In genomic region chr11:94574193-94574961, GRCh38 we compare ENCODE assay signal across 11 cellular contexts. TPM values are rescaled to one million over a fixed set of nuclear protein-coding genes. Genes with fewer than 3 reads are reported as not detected.
DNase-seq lines count a peak whose midpoint lies in the region; ATAC-seq and TF ChIP-seq lines count a peak whose summit lies in the region.
"Had no signal": no experiment of that assay in that cellular context is flagged by ENCODE, and none has a peak within 500 bp of the region (broad histone marks: within the 10 kb centered on the region; RNA-seq: fewer than 3 reads in every experiment).

No MANE protein-coding gene starts in this region.

- DNase-seq in SK-N-SH (no peak), hepatic stellate cell (ENCODE audit: low spot score) (peak; percentile 29), thoracic aorta (ENCODE audit: low spot score) (no peak)
- no peak for DNase-seq in activated effector memory CD4-positive, alpha-beta T cell treated with Interleukin-2 at 50 U/mL for 16 hours
- DNase-seq: activated naive CD4-positive, alpha-beta T cell treated with anti-CD3 and anti-CD28 coated beads, Interleukin-2, amount 50 U/mL, for 16 hours; NCI-H2081; nucleus accumbens had no signal

- H2AFZ ChIP-seq in SK-N-SH (ENCODE audit: low read depth) = peak overlapping the region; percentile 42

- no peaks in the 10 kb centered on the region for H3K36me3 ChIP-seq in HEK293 (ENCODE audit: control insufficient read depth in 2 of 2, insufficient read depth in 1 of 2, low read length in 2 of 2)
- no peaks in the 10 kb centered on the region for H3K36me3 ChIP-seq in SK-N-SH (replicated peaks in 1 of 2; ENCODE audit: control insufficient read depth in 1 of 2, insufficient read depth in 2 of 2, low read length in 1 of 2)
- H3K36me3 ChIP-seq in thoracic aorta = no peaks in the 10 kb centered on the region

- TF ChIP-seq EP300 in SK-N-SH (IDR thresholded peaks at IDR 0.05; ENCODE audit: borderline replicate concordance in 1 of 2, low read depth in 1 of 2, low read length in 1 of 2) = no peak; a peak in 1 of 4 replicates

- no peaks in the 10 kb centered on the region for H3K79me2 ChIP-seq in SK-N-SH (ENCODE audit: insufficient read depth)

- H3K27ac ChIP-seq in HEK293 (ENCODE audit: extremely low read depth, low read depth, low read length) (no peak overlapping the region), SK-N-SH (ENCODE audit: low read depth in 2 of 2, low read length in 1 of 2) (no peak overlapping the region), thoracic aorta (peak overlapping the region in 1 of 2 donors; percentile 41)

- no peaks in the 10 kb centered on the region for H3K9me2 ChIP-seq in SK-N-SH

- H3K9ac ChIP-seq in SK-N-SH = no peak overlapping the region

- 79% methylated on average over 13 of the region's 13 CpGs for WGBS in SK-N-SH (ENCODE audit: low lambda C conversion rate)

- POLR2A ChIA-PET in HEK293 (lab: Yijun Ruan, JAX) (no interaction called here), SK-N-SH (lab: Yijun Ruan, JAX) (no interaction called here)

- no peaks in the 10 kb centered on the region for H4K20me1 ChIP-seq in SK-N-SH (ENCODE audit: insufficient read depth)

- H3K27me3 ChIP-seq in SK-N-SH (ENCODE audit: insufficient read depth) (no peaks in the 10 kb centered on the region), thoracic aorta (replicated peaks; ENCODE audit: insufficient read depth) (no peaks in the 10 kb centered on the region)

- no peak for TF ChIP-seq RAD21 in SK-N-SH (IDR thresholded peaks at IDR 0.05; ENCODE audit: low read length)

- H3K9me3 ChIP-seq in HEK293 (ENCODE audit: control insufficient read depth, insufficient read depth, low read depth, low read length) (no peaks in the 10 kb centered on the region), SK-N-SH (no peaks in the 10 kb centered on the region), thoracic aorta (no peaks in the 10 kb centered on the region)

- TF ChIP-seq CTCF in HEK293 (tag by site-specific recombination; IDR thresholded peaks at IDR 0.05) (no peak), SK-N-SH (IDR thresholded peaks at IDR 0.05) (no peak), thoracic aorta (IDR thresholded peaks at IDR 0.05) (no peak)

- H3F3A ChIP-seq in SK-N-SH (replicated peaks; ENCODE audit: insufficient read depth) = peaks cover 8% of the 10 kb centered on the region

- 0 out of 2 replicates have a peak overlapping the region, but pooled peaks have one; percentile 2 for H3K4me2 ChIP-seq in SK-N-SH

- no peak for ATAC-seq in thoracic aorta (ENCODE audit: insufficient number of reproducible peaks, low FRiP score, low read depth)
- ATAC-seq in esophagus mucosa = no peak
- ATAC-seq in HG03280 (IDR thresholded peaks at IDR 0.05; ENCODE audit: unreplicated experiment) = no peak

- H3K4me1 ChIP-seq in HEK293 (ENCODE audit: control insufficient read depth, insufficient read depth, low read length) (no peaks in the 10 kb centered on the region), SK-N-SH (ENCODE audit: control insufficient read depth in 1 of 2, insufficient read depth in 2 of 2, low read depth in 1 of 2, low read length in 1 of 2) (peaks cover 0 to 5% of the 10 kb centered on the region in 2 experiments; a peak in 1 of 4 replicates), thoracic aorta (ENCODE audit: control insufficient read depth in 1 of 2, low read depth in 2 of 2) (peaks cover 0 to 7% of the 10 kb centered on the region in 2 donors)

- H3K4me3 ChIP-seq in HEK293 (ENCODE audit: low read depth, low read length) (no peak overlapping the region), SK-N-SH (ENCODE audit: low read depth in 2 of 2, low read length in 1 of 2) (no peak overlapping the region), thoracic aorta (peak overlapping the region; percentile 56)

- CTCF ChIA-PET in HEK293 (lab: Yijun Ruan, JAX) = no interaction called here
- CTCF ChIA-PET in SK-N-SH (lab: Yijun Ruan, JAX) = interaction anchor here (0.5 kb wide), 1 partner anchor 53 kb away, joined by 3 read pairs; no protein-coding TSS in a partner anchor

TF ChIP-seq in HEK293, 187 proteins besides CTCF, POLR2A, EP300 and RAD21:
- TF ChIP-seq GFI1B (tag by site-specific recombination; IDR thresholded peaks at IDR 0.05) = no peak
- peak; percentile 36; the same call in 1 of the 2 replicates for TF ChIP-seq KLF1 (tag by site-specific recombination; IDR thresholded peaks at IDR 0.05)

TF ChIP-seq in SK-N-SH, 30 proteins besides CTCF, POLR2A, EP300 and RAD21:
- peak; percentile 43; the same call in 1 of the 2 replicates for TF ChIP-seq FOSL2 (IDR thresholded peaks at IDR 0.05; ENCODE audit: borderline replicate concordance, low read depth)
- TF ChIP-seq TEAD4 (IDR thresholded peaks at IDR 0.05; ENCODE audit: borderline replicate concordance, insufficient read depth) = no peak
- 0 out of 2 replicates have a peak, but pooled peaks have one; percentile 32 for TF ChIP-seq PBX3 (IDR thresholded peaks at IDR 0.05)
- TF ChIP-seq MAX (IDR thresholded peaks at IDR 0.05; ENCODE audit: low read depth) = no peak
- peak; percentile 75 for TF ChIP-seq TCF12 (IDR thresholded peaks at IDR 0.05)
- TF ChIP-seq EZH2phosphoT487 (IDR thresholded peaks at IDR 0.05; ENCODE audit: borderline replicate concordance, low read depth) = no peak
- 0 out of 2 replicates have a peak, but pooled peaks have one; percentile 15 for TF ChIP-seq NFIC (IDR thresholded peaks at IDR 0.05; ENCODE audit: borderline replicate concordance)

RNA-seq across cellular contexts. Expression of gene PIWIL4, which starts 7.2 kb away (rescaled TPM):
- 1.7 and 2.0 TPM in 2 replicates for polyA plus RNA-seq in SK-N-SH (2012; rRNA removed)
- polyA plus RNA-seq in SK-N-SH (2012; cell fraction: cytosol; rRNA removed) = 1.6 TPM in 2 replicates
- 5.2 and 10.0 TPM in 2 replicates for polyA plus RNA-seq in SK-N-SH (2012; cell fraction: nucleus; rRNA removed)
- total RNA-seq in thoracic aorta = 10 to 100 TPM; 11.5 to 13.5 TPM
- total RNA-seq in esophagus mucosa = 0.80 TPM
- total RNA-seq: G401 had no signal

RNA-seq across cellular contexts. Expression of gene FUT4, which starts 30.7 kb away (rescaled TPM):
- polyA plus RNA-seq in SK-N-SH (2012; rRNA removed) = 1.8 and 1.9 TPM in 2 replicates
- 1.7 and 1.9 TPM in 2 replicates for polyA plus RNA-seq in SK-N-SH (2012; cell fraction: cytosol; rRNA removed)
- polyA plus RNA-seq in SK-N-SH (2012; cell fraction: nucleus; rRNA removed) = 1.5 and 1.9 TPM in 2 replicates
- 10 to 100 TPM; 14.1 to 23.4 TPM for total RNA-seq in thoracic aorta
- total RNA-seq in esophagus mucosa = 1.4 TPM
- total RNA-seq: G401 had no signal

Comparison
In these comparisons a context has a peak if more than half of its experiments do, and no peak if none do; other contexts are left out.
1. Of the 4 proteins assayed by ChIP-seq in both HEK293 and SK-N-SH: peak only in HEK293: none; only in SK-N-SH: PBX3; in both: none; in neither: 3.